In the genomic region with DNA sequence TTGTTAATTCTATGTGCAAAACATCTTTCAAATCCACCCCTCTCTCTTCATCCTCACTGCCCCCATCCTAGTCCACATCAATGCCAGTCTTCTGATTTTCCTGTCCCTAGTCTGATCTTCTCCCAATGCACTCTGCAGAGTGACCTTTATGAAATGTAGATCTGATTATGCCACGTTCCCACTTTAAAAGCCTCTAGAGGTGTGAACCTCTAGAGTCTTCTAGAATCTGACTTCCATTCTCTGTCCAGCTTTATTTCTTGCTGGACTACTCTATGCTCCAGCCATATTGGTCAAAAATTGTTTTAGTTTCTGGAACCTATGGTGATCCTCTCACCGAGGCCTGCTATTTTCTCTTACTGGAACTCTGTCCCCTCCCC, we compare ENCODE assay signal across 7 cellular contexts. TPM values are rescaled to one million over a fixed set of nuclear protein-coding genes. Genes with fewer than 3 reads are reported as not detected.
DNase-seq lines count a peak whose midpoint lies in the region; ATAC-seq and TF ChIP-seq lines count a peak whose summit lies in the region.

No MANE protein-coding gene starts in this region.

- peak overlapping the region; percentile 92 for H3K27ac Mint-ChIP-seq in activated CD4-positive, alpha-beta memory T cell treated with anti-CD3 and anti-CD28 coated beads for 36 hours

- H3K4me1 Mint-ChIP-seq in activated CD4-positive, alpha-beta memory T cell treated with anti-CD3 and anti-CD28 coated beads for 36 hours (ENCODE audit: low read depth): peaks cover 13% of the 10 kb centered on the region

- H3K4me3 ChIP-seq in HCT116 (replicated peaks in 1 of 2; ENCODE audit: low read depth in 1 of 2, low read length in 2 of 2) (peak overlapping the region; percentile 67 to 70), hepatocyte (peak overlapping the region; percentile 39), spleen (peak overlapping the region; percentile 43 to 72 (median 51))

- BruUV-seq in HCT116 (replicated peaks; lab: Mats Ljungman, UMichigan): no TSS peak

- no peaks in the 10 kb centered on the region for H3K9me3 ChIP-seq in HCT116 (ENCODE audit: control insufficient read depth in 1 of 2, insufficient read depth in 1 of 2, low read depth in 1 of 2, low read length in 2 of 2)
- H3K9me3 ChIP-seq in hepatocyte (ENCODE audit: low read depth): no peaks in the 10 kb centered on the region
- H3K9me3 ChIP-seq in spleen: no peaks in the 10 kb centered on the region

- no peak for DNase-seq in HCT116 (ENCODE audit: low read depth, low spot score)
- DNase-seq in activated CD4-positive, alpha-beta memory T cell treated with anti-CD3 and anti-CD28 coated beads for 36 hours: no peak
- no peak for DNase-seq in hepatocyte (ENCODE audit: low spot score)
- no peak for DNase-seq in spleen
- no peak for DNase-seq in NCI-H446 treated with DMSO at 0.1 percent for 48 hours (lab: John Stamatoyannopoulos, UW)
- no peak for DNase-seq in GM19240 (ENCODE audit: insufficient read length, low spot score)

- H3K27me3 ChIP-seq in HCT116 (ENCODE audit: insufficient read depth, low read length) (no peaks in the 10 kb centered on the region), hepatocyte (no peaks in the 10 kb centered on the region), spleen (replicated peaks in 1 of 7) (no peaks in the 10 kb centered on the region)

- intact Hi-C loops in HCT116 (cut with micrococcal nuclease) (loop anchor here (1.0 kb wide), 1 partner anchor 92 kb away; no protein-coding TSS in a partner anchor), spleen (cut with DNase I; ENCODE audit: low total_unique reads) (no loop called here)
- intact Hi-C loops in activated CD4-positive, alpha-beta memory T cell treated with anti-CD3 and anti-CD28 coated beads for 36 hours (cut with micrococcal nuclease): loop anchor here (1.0 to 10.0 kb wide), 6 partner anchors 26 to 1626 kb away; a partner anchor contains a TSS

- peak overlapping the region; percentile 66 for H3K9ac ChIP-seq in HCT116 (ENCODE audit: low read length)

- H3K36me3 Mint-ChIP-seq in activated CD4-positive, alpha-beta memory T cell treated with anti-CD3 and anti-CD28 coated beads for 36 hours: peaks cover 5% of the 10 kb centered on the region

- H3K79me2 ChIP-seq in HCT116 (ENCODE audit: insufficient read depth, low read length): no peaks in the 10 kb centered on the region
- H3K79me2 ChIP-seq in hepatocyte: peaks cover 6% of the 10 kb centered on the region

- peak overlapping the region; percentile 75 for H3K4me2 ChIP-seq in HCT116 (ENCODE audit: low read length)
- peak overlapping the region; percentile 79 for H3K4me2 ChIP-seq in hepatocyte

- H4K20me1 ChIP-seq in HCT116 (ENCODE audit: insufficient read depth) (no peaks in the 10 kb centered on the region), hepatocyte (ENCODE audit: insufficient read depth, poor library complexity, severe bottlenecking) (no peaks in the 10 kb centered on the region)

- H3K27ac ChIP-seq in HCT116 (ENCODE audit: low read depth, low read length) (peak overlapping the region; percentile 77), hepatocyte (peak overlapping the region; percentile 88), spleen (peak overlapping the region; percentile 83 to 89 (median 87))

- H3K4me3 Mint-ChIP-seq in activated CD4-positive, alpha-beta memory T cell treated with anti-CD3 and anti-CD28 coated beads for 36 hours: peak overlapping the region; percentile 88

- H3K9me2 ChIP-seq in HCT116 (ENCODE audit: insufficient read depth): no peaks in the 10 kb centered on the region
- no peaks in the 10 kb centered on the region for H3K9me2 ChIP-seq in hepatocyte (replicated peaks; ENCODE audit: insufficient read depth)

- CTCF ChIA-PET in HCT116 (lab: Charles Lee): interaction anchor here (1.0 kb wide), 2 partner anchors 25 to 92 kb away, joined by 4 to 8 read pairs; no protein-coding TSS in a partner anchor
- CTCF ChIA-PET in activated CD4-positive, alpha-beta memory T cell treated with anti-CD3 and anti-CD28 coated beads for 36 hours (lab: Charles Lee): interaction anchor here (1.5 to 3.9 kb wide), 2 partner anchors 25 to 52 kb away, joined by 6 to 13 read pairs; no protein-coding TSS in a partner anchor

- H3K36me3 ChIP-seq in HCT116 (ENCODE audit: control insufficient read depth in 1 of 2, insufficient read depth in 2 of 2, low read length in 2 of 2) (no peaks in the 10 kb centered on the region), hepatocyte (replicated peaks; ENCODE audit: insufficient read depth, low read depth) (no peaks in the 10 kb centered on the region), spleen (no peaks in the 10 kb centered on the region)

- H3K4me1 ChIP-seq in HCT116 (ENCODE audit: control insufficient read depth in 1 of 2, insufficient read depth in 2 of 2, low read length in 2 of 2): peaks cover 8 to 15% of the 10 kb centered on the region in 2 experiments; a peak in 3 of 4 replicates
- H3K4me1 ChIP-seq in hepatocyte (ENCODE audit: insufficient read depth): peaks cover 12% of the 10 kb centered on the region
- peaks cover 6 to 21% (median 12%) of the 10 kb centered on the region in 6 donors for H3K4me1 ChIP-seq in spleen

- no peak for TF ChIP-seq RAD21 in HCT116 (IDR thresholded peaks at IDR 0.05; ENCODE audit: low read depth)

- H2AFZ ChIP-seq in HCT116 (ENCODE audit: low read depth, low read length, poor library complexity, severe bottlenecking) (no peak overlapping the region), hepatocyte (peak overlapping the region; percentile 72)

- no peaks in the 10 kb centered on the region for H3K9me3 Mint-ChIP-seq in activated CD4-positive, alpha-beta memory T cell treated with anti-CD3 and anti-CD28 coated beads for 36 hours

- TF ChIP-seq CTCF in HCT116 (IDR thresholded peaks at IDR 0.05 in 2 of 3, conservative IDR thresholded peaks at IDR 0.05 in 1 of 3; ENCODE audit: borderline replicate concordance in 1 of 3, insufficient read depth in 1 of 3, low read depth in 2 of 3, low read length in 2 of 3) (no peak), hepatocyte (IDR thresholded peaks at IDR 0.05; ENCODE audit: poor library complexity) (no peak), spleen (IDR thresholded peaks at IDR 0.05 in 8 of 11, conservative IDR thresholded peaks at IDR 0.05 in 3 of 11) (no peak)

- 14% methylated on average over 2 of the region's 2 CpGs for WGBS in hepatocyte (ENCODE audit: low lambda C conversion rate, missing lambda C conversion rate)
- 0 to 6% (median 1%) methylated on average over 2 of the region's 2 CpGs for WGBS in spleen, 5 donors

- no peaks in the 10 kb centered on the region for H3K27me3 Mint-ChIP-seq in activated CD4-positive, alpha-beta memory T cell treated with anti-CD3 and anti-CD28 coated beads for 36 hours

- ATAC-seq in HCT116: no peak
- ATAC-seq in HG02981 (IDR thresholded peaks at IDR 0.05; ENCODE audit: unreplicated experiment): no peak

- POLR2A ChIA-PET in HCT116 (lab: Charles Lee): interaction anchor here (0.9 to 1.8 kb wide), 4 partner anchors 10 to 363 kb away, joined by 4 to 5 read pairs (median 4); a partner anchor contains a TSS
- POLR2A ChIA-PET in activated CD4-positive, alpha-beta memory T cell treated with anti-CD3 and anti-CD28 coated beads for 36 hours (lab: Charles Lee): no interaction called here

- TF ChIP-seq POLR2A in HCT116 (IDR thresholded peaks at IDR 0.05; ENCODE audit: borderline replicate concordance, extremely low read depth, insufficient read depth, insufficient read length) (no peak), spleen (IDR thresholded peaks at IDR 0.05) (no peak)

- RAD21 ChIA-PET in HCT116 (lab: Charles Lee; ENCODE audit: low non-redundant PET in 1 of 2, low total read pairs in 2 of 2, uncharacterized antibody in 2 of 2, unreplicated experiment in 2 of 2): no interaction called here

TF ChIP-seq in HCT116, 20 proteins besides CTCF, POLR2A, EP300 and RAD21:
- TF ChIP-seq, protein P1, sequence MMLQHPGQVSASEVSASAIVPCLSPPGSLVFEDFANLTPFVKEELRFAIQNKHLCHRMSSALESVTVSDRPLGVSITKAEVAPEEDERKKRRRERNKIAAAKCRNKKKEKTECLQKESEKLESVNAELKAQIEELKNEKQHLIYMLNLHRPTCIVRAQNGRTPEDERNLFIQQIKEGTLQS (IDR thresholded peaks at IDR 0.05): no peak
- TF ChIP-seq, protein P2, sequence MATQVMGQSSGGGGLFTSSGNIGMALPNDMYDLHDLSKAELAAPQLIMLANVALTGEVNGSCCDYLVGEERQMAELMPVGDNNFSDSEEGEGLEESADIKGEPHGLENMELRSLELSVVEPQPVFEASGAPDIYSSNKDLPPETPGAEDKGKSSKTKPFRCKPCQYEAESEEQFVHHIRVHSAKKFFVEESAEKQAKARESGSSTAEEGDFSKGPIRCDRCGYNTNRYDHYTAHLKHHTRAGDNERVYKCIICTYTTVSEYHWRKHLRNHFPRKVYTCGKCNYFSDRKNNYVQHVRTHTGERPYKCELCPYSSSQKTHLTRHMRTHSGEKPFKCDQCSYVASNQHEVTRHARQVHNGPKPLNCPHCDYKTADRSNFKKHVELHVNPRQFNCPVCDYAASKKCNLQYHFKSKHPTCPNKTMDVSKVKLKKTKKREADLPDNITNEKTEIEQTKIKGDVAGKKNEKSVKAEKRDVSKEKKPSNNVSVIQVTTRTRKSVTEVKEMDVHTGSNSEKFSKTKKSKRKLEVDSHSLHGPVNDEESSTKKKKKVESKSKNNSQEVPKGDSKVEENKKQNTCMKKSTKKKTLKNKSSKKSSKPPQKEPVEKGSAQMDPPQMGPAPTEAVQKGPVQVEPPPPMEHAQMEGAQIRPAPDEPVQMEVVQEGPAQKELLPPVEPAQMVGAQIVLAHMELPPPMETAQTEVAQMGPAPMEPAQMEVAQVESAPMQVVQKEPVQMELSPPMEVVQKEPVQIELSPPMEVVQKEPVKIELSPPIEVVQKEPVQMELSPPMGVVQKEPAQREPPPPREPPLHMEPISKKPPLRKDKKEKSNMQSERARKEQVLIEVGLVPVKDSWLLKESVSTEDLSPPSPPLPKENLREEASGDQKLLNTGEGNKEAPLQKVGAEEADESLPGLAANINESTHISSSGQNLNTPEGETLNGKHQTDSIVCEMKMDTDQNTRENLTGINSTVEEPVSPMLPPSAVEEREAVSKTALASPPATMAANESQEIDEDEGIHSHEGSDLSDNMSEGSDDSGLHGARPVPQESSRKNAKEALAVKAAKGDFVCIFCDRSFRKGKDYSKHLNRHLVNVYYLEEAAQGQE (IDR thresholded peaks at IDR 0.05; ENCODE audit: low read depth): no peak
- TF ChIP-seq POLR2AphosphoS5 (IDR thresholded peaks at IDR 0.05; ENCODE audit: low read depth, low read length): no peak
- TF ChIP-seq, protein P3, sequence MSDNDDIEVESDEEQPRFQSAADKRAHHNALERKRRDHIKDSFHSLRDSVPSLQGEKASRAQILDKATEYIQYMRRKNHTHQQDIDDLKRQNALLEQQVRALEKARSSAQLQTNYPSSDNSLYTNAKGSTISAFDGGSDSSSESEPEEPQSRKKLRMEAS (IDR thresholded peaks at IDR 0.05): 0 out of 2 replicates have a peak, but pooled peaks have one; percentile 46
TF ChIP-seq in HCT116: peak in this region for 1.

RNA-seq across cellular contexts. Expression of a gene that starts 32.5 kb away (rescaled TPM):
- total RNA-seq in HCT116 (2021; ENCODE audit: unreplicated experiment) (0.57 TPM), hepatocyte (0.20 and 0.23 TPM in 2 replicates), spleen (under 1 TPM in 1 of 7 donors, not detected in 6; 0.26 TPM)
- polyA plus RNA-seq in HCT116 (2012): 0.16 and 0.22 TPM in 2 replicates
- not detected for total RNA-seq in activated CD4-positive, alpha-beta memory T cell treated with anti-CD3 and anti-CD28 coated beads for 36 hours
- polyA plus RNA-seq in hepatocyte (0.06 TPM in 1 of 2 replicates, not detected in the other), spleen (not detected)
